Comparison of ENCODE assay signal across 11 cellular contexts in genomic region chr6:33374359-33374910, GRCh38. TPM values are rescaled to one million over a fixed set of nuclear protein-coding genes. Genes with fewer than 3 reads are reported as not detected.
DNase-seq lines count a peak whose midpoint lies in the region; ATAC-seq and TF ChIP-seq lines count a peak whose summit lies in the region.
"Had no signal": no experiment of that assay in that cellular context is flagged by ENCODE, and none has a peak within 500 bp of the region (broad histone marks: within the 10 kb centered on the region; RNA-seq: fewer than 3 reads in every experiment).

No MANE protein-coding gene starts in this region.

- H3K4me3 ChIP-seq in CD4-positive, CD25-positive, alpha-beta regulatory T cell (ENCODE audit: low read depth, low read length), result no peak overlapping the region
- no peak overlapping the region for H3K4me3 ChIP-seq in gastroesophageal sphincter
- H3K4me3 ChIP-seq: BLaER1 had no signal

- H3K27ac Mint-ChIP-seq in CD4-positive, CD25-positive, alpha-beta regulatory T cell, result peak overlapping the region in 2 of 3 donors; percentile 44 to 59
- peak overlapping the region; percentile 14 for H3K27ac Mint-ChIP-seq in WTC11
- H3K27ac Mint-ChIP-seq in stimulated activated effector memory CD8-positive, alpha-beta T cell treated with anti-CD3 and anti-CD28 coated beads, Interleukin-12 subunit alpha, Interleukin-12 subunit beta, amount 100 ng/mL, for 72 hours, result peak overlapping the region; percentile 81
- no peak overlapping the region for H3K27ac Mint-ChIP-seq in stimulated activated naive B cell treated with anti-CD40 and anti-IgM and Interleukin-4, amounts not matched to agents 10 μg/mL and 1 μg/mL and 100 μg/mL, for 72 hours
- H3K27ac Mint-ChIP-seq: activated B cell treated with CpG ODN at 0.5 μM for 24 hours; activated T-cell treated with anti-CD3 and anti-CD28 coated beads, Interleukin-2, amount 50 U/mL, for 24 hours had no signal

- no peak for TF ChIP-seq POLR2A in gastroesophageal sphincter (IDR thresholded peaks at IDR 0.05)

- no peaks in the 10 kb centered on the region for H3K9me3 ChIP-seq in CD4-positive, CD25-positive, alpha-beta regulatory T cell (ENCODE audit: control insufficient read depth in 2 of 2, low read length in 2 of 2)
- H3K9me3 ChIP-seq in gastroesophageal sphincter, result no peaks in the 10 kb centered on the region
- H3K9me3 ChIP-seq: BLaER1 had no signal

- DNase-seq in CD4-positive, CD25-positive, alpha-beta regulatory T cell, result no peak
- DNase-seq in WTC11 (ENCODE audit: low spot score) (no peak), putamen (ENCODE audit: low spot score) (no peak), C1 segment of cervical spinal cord (lab: John Stamatoyannopoulos, UW) (no peak)
- no peak for DNase-seq in stimulated activated effector memory CD8-positive, alpha-beta T cell treated with anti-CD3 and anti-CD28 coated beads, Interleukin-12 subunit alpha, Interleukin-12 subunit beta, amount 100 ng/mL, for 72 hours (ENCODE audit: low spot score in 2 of 2)
- DNase-seq in stimulated activated naive B cell treated with anti-CD40 and anti-IgM and Interleukin-4, amounts not matched to agents 10 μg/mL and 1 μg/mL and 100 μg/mL, for 72 hours, result no peak
- DNase-seq: activated B cell treated with CpG ODN at 0.5 μM for 24 hours; activated T-cell treated with anti-CD3 and anti-CD28 coated beads, Interleukin-2, amount 50 U/mL, for 24 hours had no signal

- TF ChIP-seq EP300 in gastroesophageal sphincter (IDR thresholded peaks at IDR 0.05), result no peak

- peaks cover 4 to 17% (median 7%) of the 10 kb centered on the region in 4 donors for H3K4me1 Mint-ChIP-seq in CD4-positive, CD25-positive, alpha-beta regulatory T cell
- peaks cover 34% of the 10 kb centered on the region for H3K4me1 Mint-ChIP-seq in WTC11
- peaks cover 16% of the 10 kb centered on the region for H3K4me1 Mint-ChIP-seq in stimulated activated effector memory CD8-positive, alpha-beta T cell treated with anti-CD3 and anti-CD28 coated beads, Interleukin-12 subunit alpha, Interleukin-12 subunit beta, amount 100 ng/mL, for 72 hours
- peaks cover 0 to 2% of the 10 kb centered on the region in 2 donors for H3K4me1 Mint-ChIP-seq in stimulated activated naive B cell treated with anti-CD40 and anti-IgM and Interleukin-4, amounts not matched to agents 10 μg/mL and 1 μg/mL and 100 μg/mL, for 72 hours
- H3K4me1 Mint-ChIP-seq: activated B cell treated with CpG ODN at 0.5 μM for 24 hours had no signal

- H3K36me3 ChIP-seq in CD4-positive, CD25-positive, alpha-beta regulatory T cell (ENCODE audit: control insufficient read depth, insufficient read depth, low read length), result no peaks in the 10 kb centered on the region
- no peaks in the 10 kb centered on the region for H3K36me3 ChIP-seq in gastroesophageal sphincter
- H3K36me3 ChIP-seq: BLaER1 had no signal

- CTCF ChIA-PET in WTC11 (lab: Charles Lee), result interaction anchor here (0.6 to 2.4 kb wide), 5 partner anchors 10 to 374 kb away, joined by 3 to 10 read pairs (median 3); partner anchors contain the start of gene CUTA

- no peaks in the 10 kb centered on the region for H3K27me3 ChIP-seq in CD4-positive, CD25-positive, alpha-beta regulatory T cell (ENCODE audit: control insufficient read depth, insufficient read depth, low read length)
- no peaks in the 10 kb centered on the region for H3K27me3 ChIP-seq in gastroesophageal sphincter
- H3K27me3 ChIP-seq: BLaER1 had no signal

- TF ChIP-seq CTCF in WTC11 (IDR thresholded peaks at IDR 0.05) (no peak), gastroesophageal sphincter (IDR thresholded peaks at IDR 0.05) (no peak)

- H3K36me3 Mint-ChIP-seq in CD4-positive, CD25-positive, alpha-beta regulatory T cell, result no peaks in the 10 kb centered on the region
- no peaks in the 10 kb centered on the region for H3K36me3 Mint-ChIP-seq in WTC11
- H3K36me3 Mint-ChIP-seq in stimulated activated effector memory CD8-positive, alpha-beta T cell treated with anti-CD3 and anti-CD28 coated beads, Interleukin-12 subunit alpha, Interleukin-12 subunit beta, amount 100 ng/mL, for 72 hours, result no peaks in the 10 kb centered on the region
- no peaks in the 10 kb centered on the region for H3K36me3 Mint-ChIP-seq in stimulated activated naive B cell treated with anti-CD40 and anti-IgM and Interleukin-4, amounts not matched to agents 10 μg/mL and 1 μg/mL and 100 μg/mL, for 72 hours

- WGBS in gastroesophageal sphincter (ENCODE audit: low coverage in 1 of 2), 2 donors, result 24 to 43% methylated on average over 2 to 5 of the region's 5 CpGs

- ATAC-seq in CD4-positive, CD25-positive, alpha-beta regulatory T cell (ENCODE audit: low read depth in 2 of 2), result no peak
- ATAC-seq in WTC11, result no peak
- no peak for ATAC-seq in gastroesophageal sphincter
- no peak for ATAC-seq in stimulated activated effector memory CD8-positive, alpha-beta T cell treated with anti-CD3 and anti-CD28 coated beads, Interleukin-12 subunit alpha, Interleukin-12 subunit beta, amount 100 ng/mL, for 72 hours
- no peak for ATAC-seq in stimulated activated naive B cell treated with anti-CD40 and anti-IgM and Interleukin-4, amounts not matched to agents 10 μg/mL and 1 μg/mL and 100 μg/mL, for 72 hours (replicated peaks)
- no peak for ATAC-seq in HG03521 (IDR thresholded peaks at IDR 0.05; ENCODE audit: unreplicated experiment)

- no peaks in the 10 kb centered on the region for H3K9me3 Mint-ChIP-seq in CD4-positive, CD25-positive, alpha-beta regulatory T cell
- no peaks in the 10 kb centered on the region for H3K9me3 Mint-ChIP-seq in WTC11
- no peaks in the 10 kb centered on the region for H3K9me3 Mint-ChIP-seq in stimulated activated effector memory CD8-positive, alpha-beta T cell treated with anti-CD3 and anti-CD28 coated beads, Interleukin-12 subunit alpha, Interleukin-12 subunit beta, amount 100 ng/mL, for 72 hours
- H3K9me3 Mint-ChIP-seq in stimulated activated naive B cell treated with anti-CD40 and anti-IgM and Interleukin-4, amounts not matched to agents 10 μg/mL and 1 μg/mL and 100 μg/mL, for 72 hours, result no peaks in the 10 kb centered on the region
- H3K9me3 Mint-ChIP-seq: activated B cell treated with CpG ODN at 0.5 μM for 24 hours; activated T-cell treated with anti-CD3 and anti-CD28 coated beads, Interleukin-2, amount 50 U/mL, for 24 hours had no signal

- H3K4me3 Mint-ChIP-seq in CD4-positive, CD25-positive, alpha-beta regulatory T cell, result peak overlapping the region in 2 of 4 donors; percentile 32 to 35
- no peak overlapping the region for H3K4me3 Mint-ChIP-seq in WTC11
- no peak overlapping the region for H3K4me3 Mint-ChIP-seq in stimulated activated effector memory CD8-positive, alpha-beta T cell treated with anti-CD3 and anti-CD28 coated beads, Interleukin-12 subunit alpha, Interleukin-12 subunit beta, amount 100 ng/mL, for 72 hours
- no peak overlapping the region for H3K4me3 Mint-ChIP-seq in stimulated activated naive B cell treated with anti-CD40 and anti-IgM and Interleukin-4, amounts not matched to agents 10 μg/mL and 1 μg/mL and 100 μg/mL, for 72 hours
- H3K4me3 Mint-ChIP-seq: activated B cell treated with CpG ODN at 0.5 μM for 24 hours; activated T-cell treated with anti-CD3 and anti-CD28 coated beads, Interleukin-2, amount 50 U/mL, for 24 hours had no signal

- POLR2A ChIA-PET in WTC11 (lab: Charles Lee), result interaction anchor here (0.7 kb wide), 1 partner anchor 263 kb away, joined by 3 read pairs; no protein-coding TSS in a partner anchor

- H3K27ac ChIP-seq in CD4-positive, CD25-positive, alpha-beta regulatory T cell (ENCODE audit: insufficient read depth, low read length, poor library complexity, severe bottlenecking), result no peak overlapping the region
- peak overlapping the region in 3 of 4 donors; percentile 39 to 78 (median 76) for H3K27ac ChIP-seq in gastroesophageal sphincter
- H3K27ac ChIP-seq: BLaER1 had no signal

- no peaks in the 10 kb centered on the region for H3K27me3 Mint-ChIP-seq in CD4-positive, CD25-positive, alpha-beta regulatory T cell
- no peaks in the 10 kb centered on the region; the same call in 1 of the 2 replicates for H3K27me3 Mint-ChIP-seq in WTC11 (ENCODE audit: low read depth)
- H3K27me3 Mint-ChIP-seq in stimulated activated naive B cell treated with anti-CD40 and anti-IgM and Interleukin-4, amounts not matched to agents 10 μg/mL and 1 μg/mL and 100 μg/mL, for 72 hours, result no peaks in the 10 kb centered on the region
- H3K27me3 Mint-ChIP-seq: activated B cell treated with CpG ODN at 0.5 μM for 24 hours; activated T-cell treated with anti-CD3 and anti-CD28 coated beads, Interleukin-2, amount 50 U/mL, for 24 hours had no signal

- peaks cover 6% of the 10 kb centered on the region for H3K4me1 ChIP-seq in CD4-positive, CD25-positive, alpha-beta regulatory T cell (ENCODE audit: control insufficient read depth, insufficient read depth, low read length, poor library complexity, severe bottlenecking)
- H3K4me1 ChIP-seq in gastroesophageal sphincter, result peaks cover 0 to 22% (median 14%) of the 10 kb centered on the region in 3 donors
- H3K4me1 ChIP-seq: BLaER1 had no signal

TF ChIP-seq in WTC11, 78 proteins besides CTCF, POLR2A, EP300 and RAD21 (continues in another document):
- TF ChIP-seq RELA (CRISPR knock-in tag; IDR thresholded peaks at IDR 0.05; ENCODE audit: borderline replicate concordance) (no peak), MAX (CRISPR knock-in tag; IDR thresholded peaks at IDR 0.05) (no peak), ETV6 (CRISPR knock-in tag; IDR thresholded peaks at IDR 0.05) (no peak)

RNA-seq across cellular contexts. Expression of gene KIFC1, which starts 17.2 kb away (rescaled TPM):
- total RNA-seq in CD4-positive, CD25-positive, alpha-beta regulatory T cell, result 8.7 TPM
- polyA plus RNA-seq in CD4-positive, CD25-positive, alpha-beta regulatory T cell, result 1 to 10 TPM in 3 of 4 donors, under 1 TPM in 1; 0.41 to 3.9 (median 1.3) TPM
- 79.5 to 97.3 TPM (median 83.7 TPM) in 3 replicates for total RNA-seq in WTC11 (2021)
- under 1 TPM in 2 of 4 donors, not detected in 2; 0.67 to 0.79 TPM for total RNA-seq in gastroesophageal sphincter

RNA-seq across cellular contexts. Expression of gene PHF1, which starts 36.4 kb away (rescaled TPM):
- total RNA-seq in CD4-positive, CD25-positive, alpha-beta regulatory T cell, result 403 TPM
- polyA plus RNA-seq in CD4-positive, CD25-positive, alpha-beta regulatory T cell, result 10 to 100 TPM; 41.5 to 72.2 (median 64.1) TPM
- total RNA-seq in WTC11 (2021), result 60.0 to 63.6 TPM (median 60.2 TPM) in 3 replicates
- total RNA-seq in gastroesophageal sphincter, result 10 to 100 TPM; 73.0 to 91.0 (median 86.1) TPM

RNA-seq across cellular contexts. Expression of gene CUTA, which starts 43.5 kb away (rescaled TPM):
- total RNA-seq in CD4-positive, CD25-positive, alpha-beta regulatory T cell, result 202 TPM
- 100 to 1,000 TPM; 435 to 529 (median 489) TPM for polyA plus RNA-seq in CD4-positive, CD25-positive, alpha-beta regulatory T cell
- total RNA-seq in WTC11 (2021) (229 to 247 TPM (median 243 TPM) in 3 replicates), gastroesophageal sphincter (100 to 1,000 TPM in 3 of 4 donors, 10 to 100 TPM in 1; 90.2 to 144 (median 124) TPM)

RNA-seq across cellular contexts. Expression of gene SYNGAP1, which starts 45.4 kb away (rescaled TPM):
- total RNA-seq in CD4-positive, CD25-positive, alpha-beta regulatory T cell, result 81.4 TPM
- under 1 TPM; 0.48 to 0.82 (median 0.63) TPM for polyA plus RNA-seq in CD4-positive, CD25-positive, alpha-beta regulatory T cell
- 139 to 172 TPM (median 160 TPM) in 3 replicates for total RNA-seq in WTC11 (2021)
- total RNA-seq in gastroesophageal sphincter, result 10 to 100 TPM in 3 of 4 donors, 1 to 10 TPM in 1; 9.1 to 15.9 (median 12.7) TPM

RNA-seq across cellular contexts. Expression of gene DAXX, which starts 51.7 kb away (rescaled TPM):
- 45.1 TPM for total RNA-seq in CD4-positive, CD25-positive, alpha-beta regulatory T cell
- polyA plus RNA-seq in CD4-positive, CD25-positive, alpha-beta regulatory T cell, result 100 to 1,000 TPM in 2 of 4 donors, 10 to 100 TPM in 2; 88.0 to 104 (median 97.5) TPM
- total RNA-seq in WTC11 (2021), result 61.8 to 67.2 TPM (median 65.1 TPM) in 3 replicates
- total RNA-seq in gastroesophageal sphincter, result 10 to 100 TPM; 29.7 to 49.0 (median 48.1) TPM
